Comparison of ENCODE assay signal across 9 cellular contexts in the genomic region with DNA sequence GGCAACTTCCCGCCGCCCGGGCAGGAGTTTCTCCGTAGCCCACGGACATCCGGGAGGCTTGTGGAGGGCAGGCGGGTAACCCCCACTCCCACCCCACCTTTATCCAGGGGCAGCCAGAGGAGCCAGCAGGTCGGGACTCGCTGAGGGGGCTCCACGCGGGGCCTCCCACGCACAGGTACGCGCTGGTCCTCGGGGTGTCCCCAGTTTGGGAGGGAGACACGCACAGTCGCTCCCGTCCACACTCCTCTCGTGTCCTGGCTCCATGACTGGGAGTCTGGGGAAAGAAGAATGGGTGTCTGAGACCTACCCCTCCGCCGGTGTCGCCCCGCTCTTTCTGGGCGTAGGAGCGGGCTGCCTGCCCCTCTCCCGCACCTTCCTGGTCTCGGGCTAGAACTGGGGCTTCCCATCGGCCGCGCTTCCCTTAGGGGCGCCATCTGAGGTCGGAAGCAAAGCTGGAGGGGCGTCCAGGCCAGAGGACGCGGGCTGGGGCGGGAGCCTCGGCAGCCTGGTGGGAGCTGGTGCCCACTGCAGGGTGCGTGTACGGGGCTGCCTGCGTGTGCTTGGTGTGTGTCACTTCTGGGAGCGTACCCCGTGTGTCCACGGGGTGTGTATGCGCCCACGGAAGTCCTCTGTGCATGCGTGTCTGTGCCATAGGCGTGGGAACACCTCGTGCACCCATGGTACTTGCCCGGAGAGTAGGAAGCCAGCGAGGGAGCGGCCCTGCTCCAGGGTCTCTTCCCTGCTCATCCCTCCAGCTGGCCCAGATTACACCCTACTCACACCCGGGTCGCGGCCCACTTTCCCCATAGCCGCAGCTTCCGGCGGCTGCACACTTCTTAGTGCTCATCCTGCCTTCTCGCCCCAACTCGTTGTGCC.
DNase-seq lines count a peak whose midpoint lies in the region; ATAC-seq, FAIRE-seq and TF ChIP-seq lines count a peak whose summit lies in the region.
"Had no signal": no experiment of that assay in that cellular context is flagged by ENCODE, and none has a peak within 500 bp of the region (broad histone marks: within the 10 kb centered on the region; RNA-seq: fewer than 3 reads in every experiment).

No MANE protein-coding gene starts in this region.

- no peak for ATAC-seq in HG03378 (IDR thresholded peaks at IDR 0.05; ENCODE audit: unreplicated experiment)
- no peak for ATAC-seq in HG02885 (IDR thresholded peaks at IDR 0.05; ENCODE audit: poor library complexity, unreplicated experiment)
- ATAC-seq in HG03354 (IDR thresholded peaks at IDR 0.05; ENCODE audit: poor library complexity, severe bottlenecking, unreplicated experiment) = no peak

- H3K9me3 ChIP-seq in keratinocyte (ENCODE audit: control insufficient read depth, low read depth, low read length) (no peaks in the 10 kb centered on the region), smooth muscle cell (replicated peaks; ENCODE audit: low read depth) (no peaks in the 10 kb centered on the region)

- H3K79me2 ChIP-seq in keratinocyte (ENCODE audit: control insufficient read depth, insufficient read depth, low read length) (no peaks in the 10 kb centered on the region), smooth muscle cell (ENCODE audit: low read depth) (no peaks in the 10 kb centered on the region)

- H3K27ac ChIP-seq in keratinocyte (ENCODE audit: control insufficient read depth, insufficient read depth, low read length) (no peak overlapping the region), smooth muscle cell (ENCODE audit: low read depth) (no peak overlapping the region)

- TF ChIP-seq CTCF in HFFc6 (IDR thresholded peaks at IDR 0.05) (no peak), keratinocyte (optimal IDR thresholded peaks at IDR 0.05 in 1 of 3, IDR thresholded peaks at IDR 0.05 in 1 of 3, conservative IDR thresholded peaks at IDR 0.05 in 1 of 3; ENCODE audit: extremely low read depth in 1 of 3, insufficient read depth in 2 of 3, low read length in 3 of 3) (no peak), smooth muscle cell (IDR thresholded peaks at IDR 0.05; ENCODE audit: borderline replicate concordance, insufficient read depth, poor library complexity, severe bottlenecking) (no peak)

- H4K20me1 ChIP-seq in keratinocyte (ENCODE audit: control insufficient read depth, extremely low read depth, insufficient read depth, low read length) (no peaks in the 10 kb centered on the region), smooth muscle cell (ENCODE audit: low read depth) (peaks cover 10% of the 10 kb centered on the region)

- peaks cover 60% of the 10 kb centered on the region for H3K27me3 Mint-ChIP-seq in HFFc6 (ENCODE audit: insufficient read depth)
- H3K27me3 Mint-ChIP-seq in activated T-helper 2 cell treated with anti-CD3 and anti-CD28 coated beads, Interferon-gamma antibody, Interleukin-2, Interleukin-4, amounts not matched to agents 10 μg/mL and 5 μg/mL and 100 μg/mL, durations not matched to agents 14 hours and 24 hours and 36 hours (ENCODE audit: low read depth) = peaks cover 51% of the 10 kb centered on the region

- dilution Hi-C loops in keratinocyte (cut with MboI; ENCODE audit: extremely low pct_ligation_motif_present, low sequenced_read_pairs) = no loop called here

- H3K27me3 ChIP-seq in keratinocyte (ENCODE audit: control insufficient read depth, extremely low read depth, insufficient read depth, low read length) (peaks cover 60% of the 10 kb centered on the region), smooth muscle cell (ENCODE audit: low read depth) (peaks cover 79% of the 10 kb centered on the region)

- H3K4me1 ChIP-seq in keratinocyte (ENCODE audit: control insufficient read depth, extremely low read depth, insufficient read depth, low read length) (peaks cover 23% of the 10 kb centered on the region), smooth muscle cell (ENCODE audit: low read depth) (peaks cover 12% of the 10 kb centered on the region)

- H3K4me1 Mint-ChIP-seq in HFFc6 (ENCODE audit: low read depth) = peaks cover 34% of the 10 kb centered on the region
- H3K4me1 Mint-ChIP-seq in activated T-helper 2 cell treated with anti-CD3 and anti-CD28 coated beads, Interferon-gamma antibody, Interleukin-2, Interleukin-4, amounts not matched to agents 10 μg/mL and 5 μg/mL and 100 μg/mL, durations not matched to agents 14 hours and 24 hours and 36 hours (ENCODE audit: low read depth) = peaks cover 2% of the 10 kb centered on the region

- no peak overlapping the region for H2AFZ ChIP-seq in keratinocyte (ENCODE audit: control insufficient read depth, low read length)
- H2AFZ ChIP-seq in smooth muscle cell (ENCODE audit: low read depth) = no peak overlapping the region

- H3K36me3 Mint-ChIP-seq in HFFc6 (ENCODE audit: low read depth) = peaks cover 4% of the 10 kb centered on the region; the same call in 1 of the 2 replicates
- H3K36me3 Mint-ChIP-seq in activated T-helper 2 cell treated with anti-CD3 and anti-CD28 coated beads, Interferon-gamma antibody, Interleukin-2, Interleukin-4, amounts not matched to agents 10 μg/mL and 5 μg/mL and 100 μg/mL, durations not matched to agents 14 hours and 24 hours and 36 hours (ENCODE audit: low read depth) = no peaks in the 10 kb centered on the region

- peak overlapping the region; percentile 51; the same call in 1 of the 2 replicates for H3K4me3 Mint-ChIP-seq in HFFc6
- H3K4me3 Mint-ChIP-seq in activated T-helper 2 cell treated with anti-CD3 and anti-CD28 coated beads, Interferon-gamma antibody, Interleukin-2, Interleukin-4, amounts not matched to agents 10 μg/mL and 5 μg/mL and 100 μg/mL, durations not matched to agents 14 hours and 24 hours and 36 hours (ENCODE audit: low read depth) = peak overlapping the region; percentile 42

- intact Hi-C loops in activated T-helper 2 cell treated with anti-CD3 and anti-CD28 coated beads, Interferon-gamma antibody, Interleukin-2, Interleukin-4, amounts not matched to agents 10 μg/mL and 5 μg/mL and 100 μg/mL, durations not matched to agents 14 hours and 24 hours and 36 hours (cut with micrococcal nuclease) = no loop called here

- no peaks in the 10 kb centered on the region for H3F3A ChIP-seq in smooth muscle cell (ENCODE audit: low read depth)

- no peaks in the 10 kb centered on the region for H3K36me3 ChIP-seq in keratinocyte (ENCODE audit: control insufficient read depth in 2 of 2, extremely low read depth in 1 of 2, insufficient read depth in 2 of 2, low read length in 2 of 2)
- no peaks in the 10 kb centered on the region for H3K36me3 ChIP-seq in smooth muscle cell (ENCODE audit: low read depth)

- H3K9me3 Mint-ChIP-seq in HFFc6 = no peaks in the 10 kb centered on the region
- no peaks in the 10 kb centered on the region for H3K9me3 Mint-ChIP-seq in activated T-helper 2 cell treated with anti-CD3 and anti-CD28 coated beads, Interferon-gamma antibody, Interleukin-2, Interleukin-4, amounts not matched to agents 10 μg/mL and 5 μg/mL and 100 μg/mL, durations not matched to agents 14 hours and 24 hours and 36 hours

- WGBS in smooth muscle cell (ENCODE audit: low lambda C conversion rate) = 11% methylated on average over 56 of the region's 59 CpGs

- no peaks in the 10 kb centered on the region for H3K9me1 ChIP-seq in keratinocyte (ENCODE audit: control insufficient read depth, extremely low read depth, insufficient read depth, low read length)

- H3K4me3 ChIP-seq in keratinocyte (ENCODE audit: control insufficient read depth in 2 of 3, extremely low read depth in 1 of 3, insufficient read depth in 2 of 3, low read depth in 1 of 3, low read length in 3 of 3) = peak overlapping the region in 2 of 3 experiments; percentile 23 to 41
- peak overlapping the region; percentile 59 for H3K4me3 ChIP-seq in smooth muscle cell

- FAIRE-seq in keratinocyte (lab: Jason Lieb, UNC) = no peak
- FAIRE-seq: GM18507 had no signal

- no peak overlapping the region for H3K27ac Mint-ChIP-seq in HFFc6
- H3K27ac Mint-ChIP-seq in activated T-helper 2 cell treated with anti-CD3 and anti-CD28 coated beads, Interferon-gamma antibody, Interleukin-2, Interleukin-4, amounts not matched to agents 10 μg/mL and 5 μg/mL and 100 μg/mL, durations not matched to agents 14 hours and 24 hours and 36 hours = no peak overlapping the region

- H3K4me2 ChIP-seq in keratinocyte (ENCODE audit: control insufficient read depth, extremely low read depth, insufficient read depth, low read depth, low read length) (peak overlapping the region; percentile 78), smooth muscle cell (peak overlapping the region; percentile 98)

- DNase-seq in HFFc6 (no peak), keratinocyte (ENCODE audit: low read depth, low spot score) (no peak), smooth muscle cell (lab: John Stamatoyannopoulos, UW; ENCODE audit: unreplicated experiment) (no peak)
- no peak for DNase-seq in activated T-helper 2 cell treated with anti-CD3 and anti-CD28 coated beads, Interferon-gamma antibody, Interleukin-2, Interleukin-4, amounts not matched to agents 10 μg/mL and 5 μg/mL and 100 μg/mL, durations not matched to agents 14 hours and 24 hours and 36 hours (ENCODE audit: low spot score)
- DNase-seq in stimulated activated naive CD4-positive, alpha-beta T cell treated with Interleukin-2 at 50 U/mL for 16 hours (lab: John Stamatoyannopoulos, UW) = no peak

- H3K9ac ChIP-seq in keratinocyte (ENCODE audit: control insufficient read depth, extremely low read depth, insufficient read depth, low read length) (no peak overlapping the region), smooth muscle cell (ENCODE audit: low read depth) (no peak overlapping the region)
